Comparison of ENCODE assay signal across 24 cellular contexts in genomic region chr1:59054172-59054571, GRCh38.
"Had no signal": no experiment of that assay in that cellular context is flagged by ENCODE, and none has a peak within 500 bp of the region (broad histone marks: within the 10 kb centered on the region; RNA-seq: fewer than 3 reads in every experiment).

No MANE protein-coding gene starts in this region.

- H3K4me1 ChIP-seq: colonic mucosa, foreskin keratinocyte had no signal

- H3K79me2 ChIP-seq: hepatocyte had no signal

- H3K4me2 ChIP-seq: hepatocyte had no signal

- H2AFZ ChIP-seq: hepatocyte had no signal

- DNase-seq: colonic mucosa; cortex of kidney; dermis blood vessel endothelial cell; dorsolateral prefrontal cortex; effector CD4-positive, alpha-beta T cell; effector CD8-positive, alpha-beta T cell; effector memory CD4-positive, alpha-beta T cell; effector memory CD8-positive, alpha-beta T cell; endodermal cell; erythroblast; esophagus squamous epithelium; foreskin fibroblast; foreskin keratinocyte; foreskin melanocyte; gastrocnemius medialis; glutamatergic neuron; head of caudate nucleus; heart left ventricle; heart right ventricle had no signal

- H3K36me3 ChIP-seq: colonic mucosa, esophagus muscularis mucosa, esophagus squamous epithelium, gastrocnemius medialis, heart left ventricle, heart right ventricle had no signal

- H3K27ac ChIP-seq: colonic mucosa, coronary artery, dorsolateral prefrontal cortex, epithelial cell of prostate, esophagus muscularis mucosa, esophagus squamous epithelium, foreskin keratinocyte, gastrocnemius medialis, heart left ventricle, heart right ventricle, hepatocyte had no signal

- H3K27me3 ChIP-seq: colonic mucosa, dorsolateral prefrontal cortex, esophagus muscularis mucosa, esophagus squamous epithelium, foreskin keratinocyte, gastrocnemius medialis, heart left ventricle, heart right ventricle, hepatocyte had no signal

- H3K4me3 ChIP-seq: colonic mucosa, coronary artery, dorsolateral prefrontal cortex, esophagus muscularis mucosa, esophagus squamous epithelium, gastrocnemius medialis, heart left ventricle, heart right ventricle, hepatocyte had no signal

- H3K9me3 ChIP-seq: colonic mucosa, esophagus muscularis mucosa, esophagus squamous epithelium, gastrocnemius medialis, heart left ventricle, heart right ventricle had no signal

- ATAC-seq: effector memory CD8-positive, alpha-beta T cell; esophagus mucosa; foreskin keratinocyte; gastrocnemius medialis; heart left ventricle; heart right ventricle had no signal
